ENCODE assay signal across 9 cellular contexts in the genomic region with DNA sequence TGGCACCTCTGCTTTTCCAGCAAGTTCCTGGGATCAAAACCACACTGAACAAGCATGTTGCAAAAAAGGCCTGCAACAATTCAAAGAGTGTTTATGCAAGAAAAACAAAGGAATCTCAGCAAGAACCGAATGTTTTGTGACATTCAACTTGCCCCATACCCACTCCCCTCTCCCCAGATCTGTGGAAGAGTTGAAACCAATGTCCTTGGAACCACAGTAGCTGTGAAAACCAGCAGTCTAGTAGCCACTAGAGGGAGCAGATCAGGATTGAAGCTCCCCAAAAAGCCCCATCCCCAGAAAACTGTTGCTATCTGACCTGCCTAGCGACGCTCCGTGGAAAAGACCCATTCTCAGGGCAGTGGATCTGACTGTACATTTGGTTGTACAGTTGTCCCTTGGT. TPM values are rescaled to one million over a fixed set of nuclear protein-coding genes. Genes with fewer than 3 reads are reported as not detected.
DNase-seq lines count a peak whose midpoint lies in the region; TF ChIP-seq lines count a peak whose summit lies in the region.
"Had no signal": no experiment of that assay in that cellular context is flagged by ENCODE, and none has a peak within 500 bp of the region (broad histone marks: within the 10 kb centered on the region; RNA-seq: fewer than 3 reads in every experiment).

No MANE protein-coding gene starts in this region.

- H3K4me1 Mint-ChIP-seq in progenitor cell of endocrine pancreas (ENCODE audit: low read depth): peaks cover 7% of the 10 kb centered on the region

- peaks cover 12% of the 10 kb centered on the region for H3K36me3 Mint-ChIP-seq in progenitor cell of endocrine pancreas (ENCODE audit: insufficient read depth)

- DNase-seq in DMS 273 (lab: John Stamatoyannopoulos, UW; ENCODE audit: unreplicated experiment) (peak; percentile 17), DMS 273 treated with DMSO at 0.1 percent for 48 hours (lab: John Stamatoyannopoulos, UW) (no peak), NAMALWA (ENCODE audit: low spot score) (peak; percentile 16), epithelial cell of esophagus (ENCODE audit: low read depth) (peak; percentile 26), progenitor cell of endocrine pancreas (ENCODE audit: low spot score, unreplicated experiment) (no peak), NCI-H2107 (lab: John Stamatoyannopoulos, UW) (no peak), kidney tubule cell (ENCODE audit: low spot score) (no peak)
- DNase-seq in stimulated activated naive CD4-positive, alpha-beta T cell (lab: John Stamatoyannopoulos, UW): no peak
- DNase-seq: 8988T had no signal

- H3K4me3 Mint-ChIP-seq in progenitor cell of endocrine pancreas (ENCODE audit: low read depth): no peak overlapping the region

- no peaks in the 10 kb centered on the region for H3K9me3 Mint-ChIP-seq in progenitor cell of endocrine pancreas (ENCODE audit: low read depth)

- TF ChIP-seq CTCF in epithelial cell of esophagus (IDR thresholded peaks at IDR 0.05; ENCODE audit: insufficient read depth, low read depth, low read length, missing control alignments) (peak; percentile 69), progenitor cell of endocrine pancreas (IDR thresholded peaks at IDR 0.05; ENCODE audit: unreplicated experiment) (peak; percentile 50)

- no peak overlapping the region for H3K27ac Mint-ChIP-seq in progenitor cell of endocrine pancreas

- no peak overlapping the region for H3K4me3 ChIP-seq in epithelial cell of esophagus (ENCODE audit: low read length)

- no peaks in the 10 kb centered on the region for H3K27me3 Mint-ChIP-seq in progenitor cell of endocrine pancreas

RNA-seq across cellular contexts. Expression of gene PRKAB1, which starts 27.1 kb away (rescaled TPM):
- 41.3 and 44.7 TPM in 2 replicates for total RNA-seq in progenitor cell of endocrine pancreas

Comparison
In these comparisons a context has a peak if more than half of its experiments do, and no peak if none do; other contexts are left out.
1. DNase-seq: peak in DMS 273 (single experiment), NAMALWA (single experiment) and epithelial cell of esophagus (single experiment); none in DMS 273 treated with DMSO at 0.1 percent for 48 hours (single experiment), progenitor cell of endocrine pancreas (single experiment), stimulated activated naive CD4-positive, alpha-beta T cell (0 of 6), NCI-H2107 (single experiment) and kidney tubule cell (single experiment).